27 cellular contexts compared by ENCODE assay signal in the genomic region with DNA sequence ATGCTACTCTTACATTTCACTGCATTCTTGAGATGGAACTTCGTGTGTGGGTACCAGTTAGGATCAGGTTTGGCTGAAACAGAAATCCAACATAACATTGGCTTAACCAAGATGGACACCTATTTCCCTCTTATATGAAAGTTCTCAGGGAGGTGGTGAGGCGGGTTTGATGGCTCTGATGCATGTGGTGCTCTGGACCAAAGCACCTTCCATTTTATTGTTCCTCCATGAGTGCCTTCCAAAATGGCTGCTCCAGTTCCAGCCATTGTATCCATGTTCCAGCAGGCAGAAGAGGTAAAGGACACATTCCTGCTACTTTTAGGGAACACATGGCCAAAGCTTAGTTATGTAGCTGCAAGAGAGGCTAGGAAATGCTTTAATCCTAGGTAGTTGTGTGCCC.
"Had no signal": no experiment of that assay in that cellular context is flagged by ENCODE, and none has a peak within 500 bp of the region (broad histone marks: within the 10 kb centered on the region; RNA-seq: fewer than 3 reads in every experiment).

No MANE protein-coding gene starts in this region.

- H3K4me3 ChIP-seq: esophagus squamous epithelium, gastrocnemius medialis, heart right ventricle, lower lobe of right lung, mucosa of descending colon had no signal

- H3K27ac ChIP-seq: epithelial cell of prostate, esophagus squamous epithelium, gastrocnemius medialis, heart right ventricle, lower lobe of right lung had no signal

- ATAC-seq: effector memory CD8-positive, alpha-beta T cell; esophagus mucosa; gastrocnemius medialis; heart right ventricle; left colon; left lobe of liver; left ventricle myocardium superior; lower lobe of right lung; mucosa of descending colon had no signal

- DNase-seq: cortex of kidney; effector CD8-positive, alpha-beta T cell; effector memory CD8-positive, alpha-beta T cell; endodermal cell; erythroblast; esophagus squamous epithelium; foreskin fibroblast; foreskin melanocyte; gastrocnemius medialis; glutamatergic neuron; head of caudate nucleus; heart right ventricle; hippocampal formation; kidney; kidney glomerular epithelial cell; left colon; left ventricle myocardium superior; lower lobe of right lung; mesenchymal stem cell; naive B cell had no signal

- H3K27me3 ChIP-seq: esophagus squamous epithelium, gastrocnemius medialis, heart right ventricle had no signal

- FAIRE-seq: colon, endometrium, islet of Langerhans, kidney had no signal

- H3K9me3 ChIP-seq: esophagus squamous epithelium, gastrocnemius medialis, lower lobe of right lung, mucosa of descending colon had no signal

- H3K4me1 ChIP-seq: esophagus squamous epithelium, gastrocnemius medialis, heart right ventricle, lower lobe of right lung had no signal

- H3K36me3 ChIP-seq: gastrocnemius medialis, lower lobe of right lung had no signal
